Comparison of ENCODE assay signal across 1 cellular context in genomic region chr1:27350673-27351540, GRCh38.
TF ChIP-seq lines count a peak whose summit lies in the region.

No MANE protein-coding gene starts in this region.

TF ChIP-seq in HepG2, 621 proteins besides CTCF, POLR2A, EP300 and RAD21 (continued from another document and continues in another):
- TF ChIP-seq CSRNP1 (CRISPR knock-in tag; IDR thresholded peaks at IDR 0.05) (no peak), HNF4G (IDR thresholded peaks at IDR 0.05; ENCODE audit: borderline replicate concordance, low read depth, low read length) (no peak), HNF4G (CRISPR knock-in tag; IDR thresholded peaks at IDR 0.05; ENCODE audit: borderline replicate concordance, low read depth) (no peak), SOX5 (CRISPR knock-in tag; IDR thresholded peaks at IDR 0.05; ENCODE audit: borderline replicate concordance) (peak; percentile 40; the same call in 1 of the 2 replicates), PRPF4 (IDR thresholded peaks at IDR 0.05; ENCODE audit: low read depth, low read length, poor library complexity, severe bottlenecking) (peak; percentile 22), ZNF615 (CRISPR knock-in tag; IDR thresholded peaks at IDR 0.05; ENCODE audit: borderline replicate concordance) (0 out of 2 replicates have a peak, but pooled peaks have one; percentile 47), ZNF354B (CRISPR knock-in tag; IDR thresholded peaks at IDR 0.05) (no peak), ZNF619 (CRISPR knock-in tag; IDR thresholded peaks at IDR 0.05) (no peak), FOXP4 (CRISPR knock-in tag; IDR thresholded peaks at IDR 0.05) (no peak), ZNF225 (CRISPR knock-in tag; IDR thresholded peaks at IDR 0.05) (no peak), GFI1 (CRISPR knock-in tag; IDR thresholded peaks at IDR 0.05; ENCODE audit: borderline replicate concordance) (0 out of 2 replicates have a peak, but pooled peaks have one; percentile 54), ZNF687 (CRISPR knock-in tag; IDR thresholded peaks at IDR 0.05) (peak; percentile 75), ZFY (CRISPR knock-in tag; IDR thresholded peaks at IDR 0.05) (peak; percentile 47; the same call in 1 of the 2 replicates), RAD51 (IDR thresholded peaks at IDR 0.05; ENCODE audit: borderline replicate concordance) (no peak), PAF1 (CRISPR knock-in tag; IDR thresholded peaks at IDR 0.05) (no peak), SNAPC2 (CRISPR knock-in tag; IDR thresholded peaks at IDR 0.05) (no peak), IKZF5 (CRISPR knock-in tag; IDR thresholded peaks at IDR 0.05) (no peak), NFYC (CRISPR knock-in tag; IDR thresholded peaks at IDR 0.05) (no peak; the same call in none of the 2 replicates), ZNF720 (CRISPR knock-in tag; IDR thresholded peaks at IDR 0.05) (no peak), SPEN (CRISPR knock-in tag; IDR thresholded peaks at IDR 0.05; ENCODE audit: low read depth) (no peak), RBM39 (IDR thresholded peaks at IDR 0.05; ENCODE audit: low read depth, low read length, poor library complexity, severe bottlenecking) (no peak), ZNF234 (CRISPR knock-in tag; conservative IDR thresholded peaks at IDR 0.05) (no peak), GTF2F1 (IDR thresholded peaks at IDR 0.05; ENCODE audit: low read length) (no peak), MXD4 (CRISPR knock-in tag; IDR thresholded peaks at IDR 0.05) (no peak), ZNF597 (CRISPR knock-in tag; IDR thresholded peaks at IDR 0.05) (no peak), ZNF660 (CRISPR knock-in tag; IDR thresholded peaks at IDR 0.05; ENCODE audit: borderline replicate concordance, low read depth) (no peak), ZBTB21 (CRISPR knock-in tag; IDR thresholded peaks at IDR 0.05) (no peak), ZNF576 (CRISPR knock-in tag; IDR thresholded peaks at IDR 0.05) (no peak), ATF2 (CRISPR knock-in tag; IDR thresholded peaks at IDR 0.05) (no peak), HNRNPLL (IDR thresholded peaks at IDR 0.05; ENCODE audit: low read depth, low read length, poor library complexity, severe bottlenecking) (peak; percentile 61), ZBTB1 (CRISPR knock-in tag; IDR thresholded peaks at IDR 0.05; ENCODE audit: borderline replicate concordance) (no peak), HMGA1 (CRISPR knock-in tag; conservative IDR thresholded peaks at IDR 0.05) (no peak), NFIB (CRISPR knock-in tag; IDR thresholded peaks at IDR 0.05; ENCODE audit: borderline replicate concordance) (no peak), ZNF337 (CRISPR knock-in tag; IDR thresholded peaks at IDR 0.05; ENCODE audit: borderline replicate concordance, low read depth) (no peak), PRDM15 (CRISPR knock-in tag; IDR thresholded peaks at IDR 0.05) (no peak; the same call in 1 of the 2 replicates), ZMYM3 (CRISPR knock-in tag; IDR thresholded peaks at IDR 0.05) (no peak), ZNF580 (CRISPR knock-in tag; IDR thresholded peaks at IDR 0.05; ENCODE audit: borderline replicate concordance, low read depth) (no peak), ZNF451 (CRISPR knock-in tag; IDR thresholded peaks at IDR 0.05) (no peak), ZKSCAN8 (CRISPR knock-in tag; IDR thresholded peaks at IDR 0.05; ENCODE audit: borderline replicate concordance) (no peak), CBFB (CRISPR knock-in tag; IDR thresholded peaks at IDR 0.05) (no peak), ZFP36L2 (CRISPR knock-in tag; IDR thresholded peaks at IDR 0.05) (no peak), ZMYM2 (CRISPR knock-in tag; IDR thresholded peaks at IDR 0.05) (no peak), ATAD3A (CRISPR knock-in tag; IDR thresholded peaks at IDR 0.05) (no peak), GMEB2 (CRISPR knock-in tag; IDR thresholded peaks at IDR 0.05; ENCODE audit: low read depth) (no peak), RFX5 (IDR thresholded peaks at IDR 0.05; ENCODE audit: low read depth, low read length) (no peak), TERF1 (CRISPR knock-in tag; IDR thresholded peaks at IDR 0.05) (no peak), U2AF2 (IDR thresholded peaks at IDR 0.05; ENCODE audit: low read depth, low read length) (no peak), RFXAP (CRISPR knock-in tag; IDR thresholded peaks at IDR 0.05; ENCODE audit: borderline replicate concordance) (peak; percentile 32; the same call in 1 of the 2 replicates)
